Comparison of ENCODE assay signal across 29 cellular contexts in the genomic region with DNA sequence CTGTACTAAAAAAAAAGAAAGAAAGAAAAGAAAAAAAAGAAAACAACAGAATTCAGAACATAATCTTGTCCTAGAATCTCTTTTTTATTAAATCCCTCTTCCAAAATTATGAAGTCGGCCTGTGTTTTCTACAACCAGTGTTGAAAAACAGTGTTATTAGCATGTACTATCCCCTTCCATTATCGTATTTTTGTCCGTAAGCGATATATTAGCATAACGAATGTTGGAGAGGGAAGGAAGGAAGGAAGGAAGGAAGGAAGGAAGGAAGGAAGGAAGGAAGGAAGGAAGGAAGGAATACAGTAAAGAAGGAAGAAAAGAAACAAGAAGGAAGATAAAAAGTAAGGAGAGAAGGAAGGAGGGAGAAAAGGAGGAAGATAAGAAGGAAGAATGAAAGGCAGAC.
"Had no signal": no experiment of that assay in that cellular context is flagged by ENCODE, and none has a peak within 500 bp of the region (broad histone marks: within the 10 kb centered on the region; RNA-seq: fewer than 3 reads in every experiment).

No MANE protein-coding gene starts in this region.

- H3K27ac ChIP-seq: adrenal gland, ascending aorta, body of pancreas, brain microvascular endothelial cell, breast epithelium, cardiac muscle cell had no signal

- H3K4me3 ChIP-seq: adrenal gland, ascending aorta, body of pancreas, breast epithelium, cardiac muscle cell had no signal

- H3K4me1 ChIP-seq: adrenal gland, ascending aorta, body of pancreas, breast epithelium had no signal

- H3K9me3 ChIP-seq: adrenal gland, ascending aorta, body of pancreas, breast epithelium had no signal

- H3K27me3 ChIP-seq: adrenal gland, ascending aorta, body of pancreas, brain microvascular endothelial cell, breast epithelium, cardiac muscle cell had no signal

- H3K36me3 ChIP-seq: adrenal gland, ascending aorta, brain microvascular endothelial cell, breast epithelium, cardiac muscle cell had no signal

- DNase-seq: activated effector memory CD4-positive, alpha-beta T cell treated with anti-CD3 and anti-CD28 coated beads, Interleukin-2, amount 50 U/mL, for 16 hours; activated effector memory CD4-positive, alpha-beta T cell treated with Interleukin-2 at 50 U/mL for 16 hours; activated gamma-delta T cell; activated gamma-delta T cell treated with Interleukin-2 at 50 U/mL for 16 hours; activated naive CD4-positive, alpha-beta T cell; activated naive CD4-positive, alpha-beta T cell treated with anti-CD3 and anti-CD28 coated beads for 36 hours; activated naive CD4-positive, alpha-beta T cell treated with anti-CD3 and anti-CD28 coated beads, Interleukin-2, amount 10 ng/mL, durations not matched to agents 7 days and 5 days; activated naive CD4-positive, alpha-beta T cell treated with anti-CD3 and anti-CD28 coated beads, Interleukin-2, amount 50 U/mL, for 16 hours; activated naive CD4-positive, alpha-beta T cell treated with Interleukin-2 at 50 U/mL for 16 hours; activated naive CD8-positive, alpha-beta T cell treated with anti-CD3 and anti-CD28 coated beads for 36 hours; activated naive CD8-positive, alpha-beta T cell treated with anti-CD3 and anti-CD28 coated beads, Interleukin-2, amount 10 ng/mL, durations not matched to agents 7 days and 5 days; activated naive CD8-positive, alpha-beta T cell treated with anti-CD3 and anti-CD28 coated beads, Interleukin-2, amount 50 U/mL, for 24 hours; activated T-cell treated with anti-CD3 and anti-CD28 coated beads, Interleukin-2, amount 50 U/mL, for 4 hours; activated T-cell treated with anti-CD3 and anti-CD28 coated beads, Interleukin-2, amount 50 U/mL, for 48 hours; activated T-cell treated with anti-CD3 and anti-CD28 coated beads, Interleukin-2, amount 50 U/mL, for 72 hours; adrenal gland; amniotic stem cell; amygdala; anterior cingulate cortex; aorta; body of pancreas; brain microvascular endothelial cell; central memory CD4-positive, alpha-beta T cell; cerebellar nuclear complex had no signal

- ATAC-seq: activated naive CD4-positive, alpha-beta T cell treated with anti-CD3 and anti-CD28 coated beads, Interleukin-2, amount 50 U/mL, for 72 hours; activated naive CD8-positive, alpha-beta T cell treated with anti-CD3 and anti-CD28 coated beads, Interleukin-2, amount 50 U/mL, for 24 hours; activated T-cell treated with anti-CD3 and anti-CD28 coated beads, Interleukin-2, amount 50 U/mL, for 4 hours; activated T-cell treated with anti-CD3 and anti-CD28 coated beads, Interleukin-2, amount 50 U/mL, for 72 hours; activated T-helper 17 cell treated with anti-CD3 and anti-CD28 coated beads, Interleukin-2, amount 50 U/mL, for 72 hours; body of pancreas had no signal
